In genomic region chr22:50643821-50644101, GRCh38 we compare ENCODE assay signal across 1 cellular context. TPM values are rescaled to one million over a fixed set of nuclear protein-coding genes. Genes with fewer than 3 reads are reported as not detected.
"Had no signal": no experiment of that assay in that cellular context is flagged by ENCODE, and none has a peak within 500 bp of the region (broad histone marks: within the 10 kb centered on the region; RNA-seq: fewer than 3 reads in every experiment).

No MANE protein-coding gene starts in this region.

RNA-seq across cellular contexts. Expression of gene SHANK3, which starts 28.9 kb away (rescaled TPM):
- total RNA-seq: T-helper 1 cell treated with Interleukin-12 subunit alpha and Interleukin-12 subunit beta and Interleukin-4 antibody, amounts not matched to agents 30 ng/mL and 1 ng/mL, for 36 hours had no signal
